In genomic region chr5:150189728-150190502, GRCh38 we compare ENCODE assay signal across 17 cellular contexts. TPM values are rescaled to one million over a fixed set of nuclear protein-coding genes. Genes with fewer than 3 reads are reported as not detected.
DNase-seq lines count a peak whose midpoint lies in the region; ATAC-seq and TF ChIP-seq lines count a peak whose summit lies in the region.
"Had no signal": no experiment of that assay in that cellular context is flagged by ENCODE, and none has a peak within 500 bp of the region (broad histone marks: within the 10 kb centered on the region; RNA-seq: fewer than 3 reads in every experiment).

Gene SLC6A7, plus strand, starts transcription at chr5:150190062. Its CDS starts 266 bp downstream, at chr5:150190328.

- H3K4me3 ChIP-seq in left ventricle myocardium inferior (peak within 1 kb of the TSS; percentile 39), coronary artery (peak within 1 kb of the TSS; percentile 61), mesendoderm (ENCODE audit: low read length) (no peak within 1 kb of the TSS), transverse colon (peak within 1 kb of the TSS in 1 of 4 donors; percentile 0), A673 (ENCODE audit: low read depth, low read length, poor library complexity, severe bottlenecking) (no peak within 1 kb of the TSS)
- H3K4me3 ChIP-seq: pancreas, thyroid gland had no signal

- no peak for TF ChIP-seq EP300 in transverse colon (IDR thresholded peaks at IDR 0.05; ENCODE audit: low read depth)

- peak within 1 kb of the TSS; percentile 46 for H3K4me2 ChIP-seq in mesendoderm (ENCODE audit: low read length)

- H2AK5ac ChIP-seq in mesendoderm (ENCODE audit: low read length) = no peak within 1 kb of the TSS

- H3K27me3 ChIP-seq in left ventricle myocardium inferior (ENCODE audit: low read depth) = peaks cover 45% of the 10 kb centered on the region
- peaks cover 16% of the 10 kb centered on the region for H3K27me3 ChIP-seq in mesendoderm (ENCODE audit: insufficient read depth, low read length, poor library complexity)
- peaks cover 12% of the 10 kb centered on the region for H3K27me3 ChIP-seq in transverse colon
- peaks cover 38% of the 10 kb centered on the region for H3K27me3 ChIP-seq in A673 (replicated peaks; ENCODE audit: insufficient read depth, low read depth, low read length, poor library complexity)

- H2BK5ac ChIP-seq in mesendoderm (ENCODE audit: low read length) = no peak within 1 kb of the TSS

- no peak for ATAC-seq in Right ventricle myocardium superior (ENCODE audit: poor library complexity)
- ATAC-seq in GM18858 (IDR thresholded peaks at IDR 0.05; ENCODE audit: unreplicated experiment) = no peak
- ATAC-seq: activated CD4-positive, alpha-beta T cell treated with anti-CD3 and anti-CD28 coated beads for 36 hours; pancreas had no signal

- H3K79me2 ChIP-seq in mesendoderm (ENCODE audit: control insufficient read depth, insufficient read depth, low read length) = no peaks in the 10 kb centered on the region

- H3K23ac ChIP-seq in mesendoderm (ENCODE audit: low read length) = no peak within 1 kb of the TSS

- H3K9ac ChIP-seq in mesendoderm (ENCODE audit: low read length) = peak within 1 kb of the TSS; percentile 17

- H3K27ac ChIP-seq in left ventricle myocardium inferior (replicated peaks) = no peak within 1 kb of the TSS
- H3K27ac ChIP-seq in coronary artery = no peak within 1 kb of the TSS
- no peak within 1 kb of the TSS for H3K27ac ChIP-seq in mesendoderm (ENCODE audit: low read depth, low read length)
- peak within 1 kb of the TSS in 1 of 4 donors; percentile 88 for H3K27ac ChIP-seq in transverse colon
- H3K27ac ChIP-seq in A673 (ENCODE audit: low read depth, low read length, poor library complexity, severe bottlenecking) = no peak within 1 kb of the TSS
- H3K27ac ChIP-seq: pancreas, thyroid gland had no signal

- CTCF ChIA-PET in A673 (lab: Charles Lee) = no interaction called here

- intact Hi-C loops in left ventricle myocardium inferior (cut with micrococcal nuclease) = no loop called here
- intact Hi-C loops in Right ventricle myocardium superior (cut with DNase I) = no loop called here
- intact Hi-C loops in transverse colon (cut with DNase I; ENCODE audit: low total_unique reads) = no loop called here
- intact Hi-C loops in A673 (cut with micrococcal nuclease; ENCODE audit: unreplicated experiment) = no loop called here

- H3K4me1 ChIP-seq in left ventricle myocardium inferior (peaks cover 7% of the 10 kb centered on the region), mesendoderm (ENCODE audit: control insufficient read depth, low read depth, low read length) (peaks cover 9% of the 10 kb centered on the region), transverse colon (peaks cover 17 to 46% (median 38%) of the 10 kb centered on the region in 4 donors), A673 (ENCODE audit: insufficient read depth, low read length, poor library complexity, severe bottlenecking) (no peaks in the 10 kb centered on the region)

- no peaks in the 10 kb centered on the region for H3K79me1 ChIP-seq in mesendoderm (ENCODE audit: low read length)

- H3K56ac ChIP-seq in mesendoderm (ENCODE audit: low read length) = no peak within 1 kb of the TSS

- TF ChIP-seq POLR2A in transverse colon (IDR thresholded peaks at IDR 0.05) = no peak

- DNase-seq in left ventricle myocardium inferior (no peak), Right ventricle myocardium superior (no peak), coronary artery (ENCODE audit: low spot score) (no peak), mesendoderm (no peak), transverse colon (no peak), NCI-H526 treated with DMSO at 0.1 percent for 48 hours (lab: John Stamatoyannopoulos, UW) (no peak), A673 (ENCODE audit: low spot score) (no peak)
- DNase-seq: activated CD4-positive, alpha-beta T cell treated with anti-CD3 and anti-CD28 coated beads for 36 hours; DMS53; NCI-H1048; NCI-H345; pancreas; thyroid gland had no signal

- in situ Hi-C loops in transverse colon (cut with MboI; ENCODE audit: low pct_ligation_motif_present in 1 of 4, low pct_unique_long_range_greater_than_20kb in 1 of 4, low sequenced_read_pairs in 3 of 4) = no loop called here

- H2BK15ac ChIP-seq in mesendoderm (replicated peaks; ENCODE audit: low read depth) = no peak within 1 kb of the TSS

- H3K36me3 ChIP-seq in left ventricle myocardium inferior = no peaks in the 10 kb centered on the region
- no peaks in the 10 kb centered on the region for H3K36me3 ChIP-seq in mesendoderm (ENCODE audit: control insufficient read depth, insufficient read depth, low read length)
- no peaks in the 10 kb centered on the region for H3K36me3 ChIP-seq in transverse colon
- no peaks in the 10 kb centered on the region for H3K36me3 ChIP-seq in A673 (ENCODE audit: insufficient read depth, low read length, poor library complexity, severe bottlenecking)
- H3K36me3 ChIP-seq: pancreas, thyroid gland had no signal

- no peak for TF ChIP-seq CTCF in left ventricle myocardium inferior (IDR thresholded peaks at IDR 0.05; ENCODE audit: borderline replicate concordance)
- no peak for TF ChIP-seq CTCF in coronary artery (IDR thresholded peaks at IDR 0.05)
- no peak for TF ChIP-seq CTCF in transverse colon (IDR thresholded peaks at IDR 0.05)
- no peak for TF ChIP-seq CTCF in A673 (conservative IDR thresholded peaks at IDR 0.05; ENCODE audit: low read depth, low read length)

- no TSS peak for BruUV-seq in A673 (replicated peaks; lab: Mats Ljungman, UMichigan)

- H3K4ac ChIP-seq in mesendoderm (ENCODE audit: low read depth, low read length) = no peak within 1 kb of the TSS

- no peak within 1 kb of the TSS for H4K8ac ChIP-seq in mesendoderm (ENCODE audit: low read depth, low read length)

- H3K18ac ChIP-seq in mesendoderm (ENCODE audit: low read length) = no peak within 1 kb of the TSS

- H3K9me3 ChIP-seq in left ventricle myocardium inferior (replicated peaks) = no peaks in the 10 kb centered on the region
- H3K9me3 ChIP-seq in transverse colon = no peaks in the 10 kb centered on the region
- H3K9me3 ChIP-seq in A673 (ENCODE audit: low read depth, low read length, poor library complexity, severe bottlenecking) = no peaks in the 10 kb centered on the region
- H3K9me3 ChIP-seq: pancreas, thyroid gland had no signal

- POLR2A ChIA-PET in A673 (lab: Charles Lee; ENCODE audit: low non-redundant PET) = no interaction called here

- H2BK120ac ChIP-seq in mesendoderm (ENCODE audit: low read depth, low read length) = no peak within 1 kb of the TSS

- WGBS in mesendoderm (ENCODE audit: extremely low coverage, insufficient coverage, low lambda C conversion rate) = no CpG with 5 or more reads among the region's 58 CpGs
- 5% methylated on average over 57 of the region's 58 CpGs; no CpG with 5 or more reads in 1 of the 2 donors for WGBS in transverse colon (ENCODE audit: low coverage in 1 of 2), 2 donors

- H4K5ac ChIP-seq in mesendoderm (ENCODE audit: low read length) = no peak within 1 kb of the TSS

RNA-seq across cellular contexts. Expression of gene SLC6A7, which starts in this region (rescaled TPM):
- total RNA-seq in left ventricle myocardium inferior (not detected), Right ventricle myocardium superior (not detected), transverse colon (10 to 100 TPM; 19.5 to 67.7 (median 21.3) TPM), A673 (2021) (not detected in 2 replicates)
- polyA plus RNA-seq in mesendoderm (2013, experiment 1 of 2) = 0.01 TPM
- 0.04 TPM for polyA plus RNA-seq in mesendoderm (2013, experiment 2 of 2)
- total RNA-seq: activated CD4-positive, alpha-beta T cell treated with anti-CD3 and anti-CD28 coated beads for 36 hours; fibroblast of lung; mesenteric fat pad; pancreas; T-helper 2 cell treated with Interferon-gamma antibody and Interleukin-4, amounts not matched to agents 100 ng/mL and 5 ng/mL, for 36 hours; thyroid gland had no signal
- polyA plus RNA-seq: pancreas had no signal

Comparison
In these comparisons a context has a peak if more than half of its experiments do, and no peak if none do; other contexts are left out.
1. RNA of gene SLC6A7 (total RNA-seq): 19.5 to 67.7 TPM in transverse colon; not detected in left ventricle myocardium inferior (single experiment), not detected in Right ventricle myocardium superior (single experiment) and not detected in A673; every median in the first group is over 10 times any median in the second.
2. H3K4me3 ChIP-seq: peak in left ventricle myocardium inferior (single experiment) and coronary artery (single experiment); none in mesendoderm (single experiment) and A673 (single experiment).